14 cellular contexts compared by ENCODE assay signal in genomic region chr19:51181913-51182419, GRCh38. TPM values are rescaled to one million over a fixed set of nuclear protein-coding genes. Genes with fewer than 3 reads are reported as not detected.
DNase-seq lines count a peak whose midpoint lies in the region; ATAC-seq and TF ChIP-seq lines count a peak whose summit lies in the region.
"Had no signal": no experiment of that assay in that cellular context is flagged by ENCODE, and none has a peak within 500 bp of the region (broad histone marks: within the 10 kb centered on the region; RNA-seq: fewer than 3 reads in every experiment).

No MANE protein-coding gene starts in this region.

- no peaks in the 10 kb centered on the region for H3K36me3 ChIP-seq in psoas muscle (ENCODE audit: insufficient read depth in 1 of 2, low read depth in 1 of 2)

- H3K4me1 ChIP-seq in psoas muscle, result no peaks in the 10 kb centered on the region

- H3K9me3 ChIP-seq in psoas muscle, result no peaks in the 10 kb centered on the region

- intact Hi-C loops in head of caudate nucleus (cut with DNase I) (no loop called here), psoas muscle (cut with DNase I) (no loop called here)

- H3K27me3 ChIP-seq in psoas muscle (ENCODE audit: insufficient read depth in 3 of 3, low read length in 2 of 3), result peaks cover 0 to 3% (median 2%) of the 10 kb centered on the region in 3 donors

- WGBS in psoas muscle, 3 donors, result 60 to 71% (median 63%) methylated on average over 31 of the region's 31 CpGs

- H3K27ac ChIP-seq in 22Rv1, result peak overlapping the region; percentile 71
- no peak overlapping the region for H3K27ac ChIP-seq in psoas muscle

- DNase-seq in SKM-1 (lab: John Stamatoyannopoulos, UW; ENCODE audit: unreplicated experiment) (peak; percentile 26), head of caudate nucleus (peak in 22 of 42 donors; percentile 3 to 64 (median 26)), psoas muscle (no peak), superior temporal gyrus (ENCODE audit: extremely low spot score) (no peak), HT-29 (ENCODE audit: low spot score) (no peak)
- DNase-seq: activated CD4-positive, alpha-beta T cell treated with anti-CD3 and anti-CD28 coated beads for 36 hours; activated naive CD4-positive, alpha-beta T cell treated with anti-CD3 and anti-CD28 coated beads for 36 hours; central memory CD4-positive, alpha-beta T cell; midbrain; MM.1S; NCI-H510A treated with DMSO at 0.1 percent for 48 hours had no signal

- ATAC-seq in HG03039 (IDR thresholded peaks at IDR 0.05; ENCODE audit: unreplicated experiment) (no peak), psoas muscle (no peak)
- ATAC-seq: activated CD4-positive, alpha-beta T cell treated with anti-CD3 and anti-CD28 coated beads for 36 hours had no signal

- TF ChIP-seq CTCF in 22Rv1 (IDR thresholded peaks at IDR 0.05) (no peak), psoas muscle (IDR thresholded peaks at IDR 0.05) (no peak)

- H3K4me3 ChIP-seq in GM08714 (ENCODE audit: low read length), result peak overlapping the region; percentile 66; the same call in 1 of the 2 replicates
- H3K4me3 ChIP-seq in psoas muscle, result no peak overlapping the region

RNA-seq across cellular contexts. Expression of gene SIGLEC7, which starts 39.9 kb away (rescaled TPM):
- total RNA-seq in psoas muscle, result under 1 TPM; 0.38 to 0.82 (median 0.50) TPM
- polyA plus RNA-seq in psoas muscle, result under 1 TPM in 2 of 3 donors, not detected in 1; 0.08 to 0.60 TPM
- not detected in 2 replicates for total RNA-seq in HT-29 (2014; rRNA removed; shearing (Covaris generic))
- total RNA-seq: activated CD4-positive, alpha-beta T cell treated with anti-CD3 and anti-CD28 coated beads for 36 hours; activated naive CD4-positive, alpha-beta T cell treated with anti-CD3 and anti-CD28 coated beads for 36 hours had no signal

RNA-seq across cellular contexts. Expression of gene CD33, which starts 42.9 kb away (rescaled TPM):
- total RNA-seq in psoas muscle, result 1 to 10 TPM; 2.0 to 3.1 (median 2.3) TPM
- 1 to 10 TPM in 1 of 3 donors, under 1 TPM in 2; 0.24 to 1.3 (median 0.75) TPM for polyA plus RNA-seq in psoas muscle
- total RNA-seq in HT-29 (2014; rRNA removed; shearing (Covaris generic)), result not detected in 2 replicates

RNA-seq across cellular contexts. Expression of gene SIGLEC9, which starts 57.3 kb away (rescaled TPM):
- total RNA-seq in psoas muscle, result 1 to 10 TPM in 3 of 4 donors, under 1 TPM in 1; 0.73 to 2.2 (median 1.8) TPM
- under 1 TPM; 0.24 to 0.69 (median 0.25) TPM for polyA plus RNA-seq in psoas muscle
- total RNA-seq in HT-29 (2014; rRNA removed; shearing (Covaris generic)), result not detected in 2 replicates

Comparison
In these comparisons a context has a peak if more than half of its experiments do, and no peak if none do; other contexts are left out.
1. DNase-seq: peak in SKM-1 (single experiment) and head of caudate nucleus (22 of 42); none in psoas muscle (0 of 2), superior temporal gyrus (single experiment) and HT-29 (single experiment).